In genomic region chr2:217040099-217040498, GRCh38 we compare ENCODE assay signal across 1 cellular context.
TF ChIP-seq lines count a peak whose summit lies in the region.

No MANE protein-coding gene starts in this region.

TF ChIP-seq in IMR-90, 13 proteins besides CTCF, POLR2A, EP300 and RAD21 (continued from another document):
- TF ChIP-seq FOS (IDR thresholded peaks at IDR 0.05; ENCODE audit: low read depth, low read length) (no peak), SMC3 (IDR thresholded peaks at IDR 0.05; ENCODE audit: low read depth, low read length) (no peak), MXI1 (IDR thresholded peaks at IDR 0.05; ENCODE audit: borderline replicate concordance, low read depth, low read length) (no peak), MAZ (IDR thresholded peaks at IDR 0.05; ENCODE audit: borderline replicate concordance, low read depth, low read length) (no peak), BHLHE40 (IDR thresholded peaks at IDR 0.05; ENCODE audit: low read depth, low read length) (no peak)
- TF ChIP-seq, protein P1, sequence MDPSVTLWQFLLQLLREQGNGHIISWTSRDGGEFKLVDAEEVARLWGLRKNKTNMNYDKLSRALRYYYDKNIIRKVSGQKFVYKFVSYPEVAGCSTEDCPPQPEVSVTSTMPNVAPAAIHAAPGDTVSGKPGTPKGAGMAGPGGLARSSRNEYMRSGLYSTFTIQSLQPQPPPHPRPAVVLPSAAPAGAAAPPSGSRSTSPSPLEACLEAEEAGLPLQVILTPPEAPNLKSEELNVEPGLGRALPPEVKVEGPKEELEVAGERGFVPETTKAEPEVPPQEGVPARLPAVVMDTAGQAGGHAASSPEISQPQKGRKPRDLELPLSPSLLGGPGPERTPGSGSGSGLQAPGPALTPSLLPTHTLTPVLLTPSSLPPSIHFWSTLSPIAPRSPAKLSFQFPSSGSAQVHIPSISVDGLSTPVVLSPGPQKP (IDR thresholded peaks at IDR 0.05; ENCODE audit: borderline replicate concordance, low read depth, low read length) = no peak
